Comparison of ENCODE assay signal across 7 cellular contexts in the genomic region with DNA sequence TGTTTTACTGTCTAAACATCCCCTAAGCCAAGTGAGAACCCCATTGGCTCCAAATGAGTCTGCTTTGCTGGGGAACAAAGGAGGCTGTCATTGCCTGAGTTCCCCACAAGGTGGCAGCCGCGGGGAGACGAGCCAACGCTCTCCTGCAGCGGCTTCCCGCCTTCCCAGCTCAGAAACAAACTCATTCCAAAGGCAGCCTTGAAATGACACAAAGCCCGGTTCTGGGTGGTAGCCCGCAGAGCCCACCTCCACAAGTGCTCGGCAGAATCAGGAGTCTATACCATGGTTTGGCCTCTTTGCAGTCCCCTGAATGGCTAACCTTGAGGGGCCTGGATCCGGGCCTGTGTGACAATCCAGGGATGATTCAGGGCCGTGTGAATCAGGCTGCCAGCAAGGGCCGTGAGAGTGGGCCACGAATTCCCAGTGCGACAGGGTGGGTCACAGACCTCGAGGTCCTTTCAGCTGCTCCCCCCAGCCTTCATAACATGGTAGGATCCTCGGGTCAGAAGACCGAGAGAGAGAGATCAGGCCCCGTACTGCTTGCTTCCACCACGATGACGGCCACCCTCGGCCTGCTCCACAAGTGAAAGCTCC.
DNase-seq lines count a peak whose midpoint lies in the region; ATAC-seq and TF ChIP-seq lines count a peak whose summit lies in the region.

No MANE protein-coding gene starts in this region.

- peaks cover 24% of the 10 kb centered on the region for H3K4me1 ChIP-seq in endodermal cell (ENCODE audit: control insufficient read depth, insufficient read depth, low read length)

- POLR2A ChIA-PET in activated CD4-positive, alpha-beta memory T cell treated with anti-CD3 and anti-CD28 coated beads, Interleukin-2, amount 10 ng/mL, durations not matched to agents 7 days and 5 days (lab: Charles Lee): interaction anchor here (0.7 kb wide), 1 partner anchor 9 kb away, joined by 3 read pairs; no protein-coding TSS in a partner anchor

- no peak overlapping the region for H3K4me3 Mint-ChIP-seq in activated CD4-positive, alpha-beta memory T cell treated with anti-CD3 and anti-CD28 coated beads, Interleukin-2, amount 10 ng/mL, durations not matched to agents 7 days and 5 days
- H3K4me3 Mint-ChIP-seq in endodermal cell: no peak overlapping the region
- no peak overlapping the region for H3K4me3 Mint-ChIP-seq in memory B cell

- peak; percentile 67 for DNase-seq in NCI-H460 (ENCODE audit: extremely low read depth, low read depth)
- peak; percentile 66 for DNase-seq in activated CD4-positive, alpha-beta memory T cell treated with anti-CD3 and anti-CD28 coated beads, Interleukin-2, amount 10 ng/mL, durations not matched to agents 7 days and 5 days
- peak; percentile 95 for DNase-seq in endodermal cell
- DNase-seq in memory B cell (ENCODE audit: low spot score in 2 of 2): peak; percentile 54 to 66
- peak; percentile 34 for DNase-seq in stimulated activated CD8-positive, alpha-beta memory T cell treated with anti-CD3 and anti-CD28 coated beads, Interleukin-15, amount 100 ng/mL, for 1 hour (ENCODE audit: low read depth)

- peak overlapping the region; percentile 65 for H3K27ac ChIP-seq in endodermal cell (ENCODE audit: low read depth, low read length)

- H3K27me3 Mint-ChIP-seq in activated CD4-positive, alpha-beta memory T cell treated with anti-CD3 and anti-CD28 coated beads, Interleukin-2, amount 10 ng/mL, durations not matched to agents 7 days and 5 days: no peaks in the 10 kb centered on the region
- no peaks in the 10 kb centered on the region for H3K27me3 Mint-ChIP-seq in endodermal cell (ENCODE audit: insufficient read depth)
- no peaks in the 10 kb centered on the region for H3K27me3 Mint-ChIP-seq in memory B cell

- WGBS in endodermal cell (ENCODE audit: insufficient coverage in 1 of 2, insufficient read length in 1 of 2), 2 experiments: 47 to 65% methylated on average over 12 to 21 of the region's 21 CpGs

- H3K27me3 ChIP-seq in endodermal cell (ENCODE audit: control insufficient read depth, insufficient read depth, low read length, poor library complexity, severe bottlenecking): no peaks in the 10 kb centered on the region

- CTCF ChIA-PET in activated CD4-positive, alpha-beta memory T cell treated with anti-CD3 and anti-CD28 coated beads, Interleukin-2, amount 10 ng/mL, durations not matched to agents 7 days and 5 days (lab: Charles Lee): interaction anchor here (1.1 to 3.3 kb wide), 4 partner anchors 10 to 27 kb away, joined by 3 to 16 read pairs (median 4); no protein-coding TSS in a partner anchor

- TF ChIP-seq CTCF in GM12875 (IDR thresholded peaks at IDR 0.05; ENCODE audit: borderline replicate concordance, insufficient read depth, low read depth, low read length): peak; percentile 91
- peak; percentile 99 for TF ChIP-seq CTCF in endodermal cell (conservative IDR thresholded peaks at IDR 0.05)

- peaks cover 60% of the 10 kb centered on the region for H3K36me3 ChIP-seq in endodermal cell (ENCODE audit: control insufficient read depth, insufficient read depth, low read length)

- no peaks in the 10 kb centered on the region for H3K36me3 Mint-ChIP-seq in activated CD4-positive, alpha-beta memory T cell treated with anti-CD3 and anti-CD28 coated beads, Interleukin-2, amount 10 ng/mL, durations not matched to agents 7 days and 5 days (ENCODE audit: low read depth)
- peaks cover 45% of the 10 kb centered on the region for H3K36me3 Mint-ChIP-seq in endodermal cell (ENCODE audit: low read depth)
- no peaks in the 10 kb centered on the region for H3K36me3 Mint-ChIP-seq in memory B cell

- ATAC-seq in HG02938 (IDR thresholded peaks at IDR 0.05; ENCODE audit: unreplicated experiment) (peak; percentile 66), memory B cell (ENCODE audit: low read depth) (peak; percentile 64)

- H3K27ac Mint-ChIP-seq in activated CD4-positive, alpha-beta memory T cell treated with anti-CD3 and anti-CD28 coated beads, Interleukin-2, amount 10 ng/mL, durations not matched to agents 7 days and 5 days: no peak overlapping the region
- H3K27ac Mint-ChIP-seq in endodermal cell: peak overlapping the region; percentile 96
- no peak overlapping the region for H3K27ac Mint-ChIP-seq in memory B cell

- no peak overlapping the region for H3K9ac ChIP-seq in endodermal cell (ENCODE audit: extremely low read depth, low read length, poor library complexity, severe bottlenecking)

- no peaks in the 10 kb centered on the region for H3K9me3 ChIP-seq in endodermal cell (ENCODE audit: control insufficient read depth, low read length)

- H3K4me3 ChIP-seq in GM12875 (ENCODE audit: low read depth, low read length) (no peak overlapping the region), endodermal cell (ENCODE audit: low read length) (no peak overlapping the region)

- H3K4me1 Mint-ChIP-seq in activated CD4-positive, alpha-beta memory T cell treated with anti-CD3 and anti-CD28 coated beads, Interleukin-2, amount 10 ng/mL, durations not matched to agents 7 days and 5 days: peaks cover 1% of the 10 kb centered on the region
- H3K4me1 Mint-ChIP-seq in endodermal cell (peaks cover 50% of the 10 kb centered on the region), memory B cell (no peaks in the 10 kb centered on the region)

- no peaks in the 10 kb centered on the region for H3K9me3 Mint-ChIP-seq in activated CD4-positive, alpha-beta memory T cell treated with anti-CD3 and anti-CD28 coated beads, Interleukin-2, amount 10 ng/mL, durations not matched to agents 7 days and 5 days
- no peaks in the 10 kb centered on the region for H3K9me3 Mint-ChIP-seq in endodermal cell
- H3K9me3 Mint-ChIP-seq in memory B cell: no peaks in the 10 kb centered on the region

Comparison
In these comparisons a context has a peak if more than half of its experiments do, and no peak if none do; other contexts are left out.
1. DNase-seq: peak in every context shown above with its lines; median percentile 95 in endodermal cell; 67 in NCI-H460; 66 in activated CD4-positive, alpha-beta memory T cell treated with anti-CD3 and anti-CD28 coated beads, Interleukin-2, amount 10 ng/mL, durations not matched to agents 7 days and 5 days; 60 in memory B cell; 34 in stimulated activated CD8-positive, alpha-beta memory T cell treated with anti-CD3 and anti-CD28 coated beads, Interleukin-15, amount 100 ng/mL, for 1 hour.